ENCODE assay signal across 2 cellular contexts in the genomic region with DNA sequence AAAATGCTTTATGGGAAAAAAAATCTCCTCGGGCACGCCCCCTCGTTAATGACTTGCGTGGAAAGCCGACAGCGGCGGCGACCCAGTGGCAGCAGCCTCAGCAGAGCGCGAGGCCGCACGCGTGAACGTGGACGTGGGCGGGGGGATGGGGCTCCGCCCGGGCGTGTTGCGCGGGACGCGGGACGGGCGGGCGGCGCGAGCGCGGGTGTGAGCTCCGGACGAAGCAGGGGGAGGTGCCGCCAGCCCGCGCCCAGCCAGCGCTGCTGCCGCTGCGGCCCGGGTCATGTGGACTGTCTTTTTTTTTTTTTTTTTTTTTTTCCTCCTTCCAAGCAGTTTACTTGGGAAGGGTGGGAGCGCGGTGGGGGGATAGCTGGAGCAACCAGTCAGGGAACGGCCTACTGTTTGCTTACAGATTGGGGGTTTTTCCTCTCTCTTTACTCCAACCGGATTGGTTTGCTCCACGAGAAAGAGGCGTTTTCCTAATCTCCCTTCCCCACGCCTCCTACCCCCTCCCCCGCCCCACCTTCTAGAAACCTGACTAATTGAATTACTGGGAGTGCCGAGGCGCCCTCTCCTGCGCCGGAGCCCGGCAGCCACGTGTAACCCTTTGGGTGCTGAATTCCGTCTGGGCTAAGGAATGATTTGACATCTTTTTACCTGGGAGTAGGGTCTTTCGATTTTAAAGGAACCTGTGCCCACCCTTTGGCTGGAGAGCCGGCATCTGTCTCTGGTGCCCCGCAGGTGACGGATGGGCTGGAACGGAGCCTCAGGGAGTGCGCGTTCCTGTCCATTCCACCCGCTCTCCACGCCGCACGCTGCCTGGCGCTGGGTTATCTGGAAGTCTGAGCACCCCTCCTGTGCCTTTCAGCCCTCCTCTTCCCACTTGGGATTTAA.
A peak's percentile ranks its signal among the peaks of the same experiment; 100 is the strongest.
TF ChIP-seq lines count a peak whose summit lies in the region.

No MANE protein-coding gene starts in this region.

TF ChIP-seq in H1, 55 proteins besides CTCF, POLR2A, EP300 and RAD21 (continued from another document):
- peak; percentile 7; the same call in 1 of the 2 replicates for TF ChIP-seq CHD2 (IDR thresholded peaks at IDR 0.05; ENCODE audit: low read length)
- TF ChIP-seq TEAD4 (IDR thresholded peaks at IDR 0.05; ENCODE audit: low read depth, low read length), result 0 out of 2 replicates have a peak, but pooled peaks have one; percentile 21
- TF ChIP-seq SIN3A (conservative IDR thresholded peaks at IDR 0.05 in 1 of 2, IDR thresholded peaks at IDR 0.05 in 1 of 2; ENCODE audit: low read depth in 1 of 2, low read length in 2 of 2), result peak in 1 of 2 experiments; percentile 33; a peak in 1 of 4 replicates
- TF ChIP-seq TAF1 (IDR thresholded peaks at IDR 0.05; ENCODE audit: low read depth, low read length), result peak; percentile 18; the same call in 1 of the 2 replicates
- peak; percentile 94 to 96; a peak in 3 of 4 replicates for TF ChIP-seq HDAC2 (IDR thresholded peaks at IDR 0.05; ENCODE audit: borderline replicate concordance in 1 of 2, low read depth in 2 of 2, low read length in 2 of 2)
- TF ChIP-seq BACH1 (IDR thresholded peaks at IDR 0.05; ENCODE audit: low read length), result peak; percentile 77
- TF ChIP-seq KDM4A (IDR thresholded peaks at IDR 0.05; ENCODE audit: low read depth, low read length, severe bottlenecking), result peak; percentile 40
- TF ChIP-seq ASH2L (IDR thresholded peaks at IDR 0.05; ENCODE audit: low read length), result peak; percentile 30
- no peak for TF ChIP-seq BRCA1 (IDR thresholded peaks at IDR 0.05; ENCODE audit: low read depth, low read length)
- TF ChIP-seq SP1 (IDR thresholded peaks at IDR 0.05; ENCODE audit: low read depth, low read length), result 0 out of 2 replicates have a peak, but pooled peaks have one; percentile 51
- TF ChIP-seq SAP30 (IDR thresholded peaks at IDR 0.05; ENCODE audit: insufficient read depth, insufficient replicate concordance, low read length), result no peak
- TF ChIP-seq, protein P1, sequence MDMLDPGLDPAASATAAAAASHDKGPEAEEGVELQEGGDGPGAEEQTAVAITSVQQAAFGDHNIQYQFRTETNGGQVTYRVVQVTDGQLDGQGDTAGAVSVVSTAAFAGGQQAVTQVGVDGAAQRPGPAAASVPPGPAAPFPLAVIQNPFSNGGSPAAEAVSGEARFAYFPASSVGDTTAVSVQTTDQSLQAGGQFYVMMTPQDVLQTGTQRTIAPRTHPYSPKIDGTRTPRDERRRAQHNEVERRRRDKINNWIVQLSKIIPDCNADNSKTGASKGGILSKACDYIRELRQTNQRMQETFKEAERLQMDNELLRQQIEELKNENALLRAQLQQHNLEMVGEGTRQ (IDR thresholded peaks at IDR 0.05; ENCODE audit: low read length), result peak; percentile 40; the same call in 1 of the 2 replicates
- TF ChIP-seq SP4 (IDR thresholded peaks at IDR 0.05; ENCODE audit: low read length), result no peak
- TF ChIP-seq RBBP5 (IDR thresholded peaks at IDR 0.05; ENCODE audit: borderline replicate concordance, low read depth, low read length), result no peak
- TF ChIP-seq, protein P2, sequence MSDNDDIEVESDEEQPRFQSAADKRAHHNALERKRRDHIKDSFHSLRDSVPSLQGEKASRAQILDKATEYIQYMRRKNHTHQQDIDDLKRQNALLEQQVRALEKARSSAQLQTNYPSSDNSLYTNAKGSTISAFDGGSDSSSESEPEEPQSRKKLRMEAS (IDR thresholded peaks at IDR 0.05), result peak; percentile 86
- TF ChIP-seq MAFK (IDR thresholded peaks at IDR 0.05; ENCODE audit: low read depth, low read length), result peak; percentile 20; the same call in 1 of the 2 replicates
- TF ChIP-seq PHF8 (conservative IDR thresholded peaks at IDR 0.05; ENCODE audit: low read depth, low read length), result peak; percentile 24; the same call in 1 of the 2 replicates

TF ChIP-seq in liver, 16 proteins besides CTCF, POLR2A, EP300 and RAD21 (continued from another document):
- TF ChIP-seq, protein P2 (IDR thresholded peaks at IDR 0.05), result no peak
- TF ChIP-seq, protein P3, sequence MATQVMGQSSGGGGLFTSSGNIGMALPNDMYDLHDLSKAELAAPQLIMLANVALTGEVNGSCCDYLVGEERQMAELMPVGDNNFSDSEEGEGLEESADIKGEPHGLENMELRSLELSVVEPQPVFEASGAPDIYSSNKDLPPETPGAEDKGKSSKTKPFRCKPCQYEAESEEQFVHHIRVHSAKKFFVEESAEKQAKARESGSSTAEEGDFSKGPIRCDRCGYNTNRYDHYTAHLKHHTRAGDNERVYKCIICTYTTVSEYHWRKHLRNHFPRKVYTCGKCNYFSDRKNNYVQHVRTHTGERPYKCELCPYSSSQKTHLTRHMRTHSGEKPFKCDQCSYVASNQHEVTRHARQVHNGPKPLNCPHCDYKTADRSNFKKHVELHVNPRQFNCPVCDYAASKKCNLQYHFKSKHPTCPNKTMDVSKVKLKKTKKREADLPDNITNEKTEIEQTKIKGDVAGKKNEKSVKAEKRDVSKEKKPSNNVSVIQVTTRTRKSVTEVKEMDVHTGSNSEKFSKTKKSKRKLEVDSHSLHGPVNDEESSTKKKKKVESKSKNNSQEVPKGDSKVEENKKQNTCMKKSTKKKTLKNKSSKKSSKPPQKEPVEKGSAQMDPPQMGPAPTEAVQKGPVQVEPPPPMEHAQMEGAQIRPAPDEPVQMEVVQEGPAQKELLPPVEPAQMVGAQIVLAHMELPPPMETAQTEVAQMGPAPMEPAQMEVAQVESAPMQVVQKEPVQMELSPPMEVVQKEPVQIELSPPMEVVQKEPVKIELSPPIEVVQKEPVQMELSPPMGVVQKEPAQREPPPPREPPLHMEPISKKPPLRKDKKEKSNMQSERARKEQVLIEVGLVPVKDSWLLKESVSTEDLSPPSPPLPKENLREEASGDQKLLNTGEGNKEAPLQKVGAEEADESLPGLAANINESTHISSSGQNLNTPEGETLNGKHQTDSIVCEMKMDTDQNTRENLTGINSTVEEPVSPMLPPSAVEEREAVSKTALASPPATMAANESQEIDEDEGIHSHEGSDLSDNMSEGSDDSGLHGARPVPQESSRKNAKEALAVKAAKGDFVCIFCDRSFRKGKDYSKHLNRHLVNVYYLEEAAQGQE (IDR thresholded peaks at IDR 0.05), result no peak
- TF ChIP-seq TAF1 (conservative IDR thresholded peaks at IDR 0.05), result no peak
- TF ChIP-seq SP1 (IDR thresholded peaks at IDR 0.05), result no peak
- TF ChIP-seq JUND (IDR thresholded peaks at IDR 0.05), result no peak
